1 cellular context compared by ENCODE assay signal in genomic region chr13:85930108-85930507, GRCh38.
TF ChIP-seq lines count a peak whose summit lies in the region.

No MANE protein-coding gene starts in this region.

TF ChIP-seq in liver, 16 proteins besides CTCF, POLR2A, EP300 and RAD21 (continued from another document):
- TF ChIP-seq REST (IDR thresholded peaks at IDR 0.05) = no peak
- peak; percentile 40 for TF ChIP-seq FOXA1 (IDR thresholded peaks at IDR 0.05)
- no peak for TF ChIP-seq EGR1 (IDR thresholded peaks at IDR 0.05; ENCODE audit: low read depth in 2 of 2)
- no peak for TF ChIP-seq GABPA (IDR thresholded peaks at IDR 0.05 in 1 of 2, conservative IDR thresholded peaks at IDR 0.05 in 1 of 2)
- TF ChIP-seq ZBTB33 (IDR thresholded peaks at IDR 0.05) = no peak
TF ChIP-seq in liver: peak in this region for 7.
